In genomic region chr3:15952543-15953175, GRCh38 we compare ENCODE assay signal across 1 cellular context.
TF ChIP-seq lines count a peak whose summit lies in the region.

No MANE protein-coding gene starts in this region.

TF ChIP-seq in HepG2, 621 proteins besides CTCF, POLR2A, EP300 and RAD21 (continued from another document and continues in another):
- TF ChIP-seq RNF219 (CRISPR knock-in tag; IDR thresholded peaks at IDR 0.05): no peak
- no peak for TF ChIP-seq U2AF1 (optimal IDR thresholded peaks at IDR 0.05; ENCODE audit: low read depth, low read length)
- TF ChIP-seq, protein P1, sequence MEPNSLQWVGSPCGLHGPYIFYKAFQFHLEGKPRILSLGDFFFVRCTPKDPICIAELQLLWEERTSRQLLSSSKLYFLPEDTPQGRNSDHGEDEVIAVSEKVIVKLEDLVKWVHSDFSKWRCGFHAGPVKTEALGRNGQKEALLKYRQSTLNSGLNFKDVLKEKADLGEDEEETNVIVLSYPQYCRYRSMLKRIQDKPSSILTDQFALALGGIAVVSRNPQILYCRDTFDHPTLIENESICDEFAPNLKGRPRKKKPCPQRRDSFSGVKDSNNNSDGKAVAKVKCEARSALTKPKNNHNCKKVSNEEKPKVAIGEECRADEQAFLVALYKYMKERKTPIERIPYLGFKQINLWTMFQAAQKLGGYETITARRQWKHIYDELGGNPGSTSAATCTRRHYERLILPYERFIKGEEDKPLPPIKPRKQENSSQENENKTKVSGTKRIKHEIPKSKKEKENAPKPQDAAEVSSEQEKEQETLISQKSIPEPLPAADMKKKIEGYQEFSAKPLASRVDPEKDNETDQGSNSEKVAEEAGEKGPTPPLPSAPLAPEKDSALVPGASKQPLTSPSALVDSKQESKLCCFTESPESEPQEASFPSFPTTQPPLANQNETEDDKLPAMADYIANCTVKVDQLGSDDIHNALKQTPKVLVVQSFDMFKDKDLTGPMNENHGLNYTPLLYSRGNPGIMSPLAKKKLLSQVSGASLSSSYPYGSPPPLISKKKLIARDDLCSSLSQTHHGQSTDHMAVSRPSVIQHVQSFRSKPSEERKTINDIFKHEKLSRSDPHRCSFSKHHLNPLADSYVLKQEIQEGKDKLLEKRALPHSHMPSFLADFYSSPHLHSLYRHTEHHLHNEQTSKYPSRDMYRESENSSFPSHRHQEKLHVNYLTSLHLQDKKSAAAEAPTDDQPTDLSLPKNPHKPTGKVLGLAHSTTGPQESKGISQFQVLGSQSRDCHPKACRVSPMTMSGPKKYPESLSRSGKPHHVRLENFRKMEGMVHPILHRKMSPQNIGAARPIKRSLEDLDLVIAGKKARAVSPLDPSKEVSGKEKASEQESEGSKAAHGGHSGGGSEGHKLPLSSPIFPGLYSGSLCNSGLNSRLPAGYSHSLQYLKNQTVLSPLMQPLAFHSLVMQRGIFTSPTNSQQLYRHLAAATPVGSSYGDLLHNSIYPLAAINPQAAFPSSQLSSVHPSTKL (CRISPR knock-in tag; IDR thresholded peaks at IDR 0.05): peak; percentile 60
- TF ChIP-seq DR1 (CRISPR knock-in tag; IDR thresholded peaks at IDR 0.05): no peak
- TF ChIP-seq ZNF367 (CRISPR knock-in tag; IDR thresholded peaks at IDR 0.05; ENCODE audit: borderline replicate concordance): no peak
- TF ChIP-seq, protein P2, sequence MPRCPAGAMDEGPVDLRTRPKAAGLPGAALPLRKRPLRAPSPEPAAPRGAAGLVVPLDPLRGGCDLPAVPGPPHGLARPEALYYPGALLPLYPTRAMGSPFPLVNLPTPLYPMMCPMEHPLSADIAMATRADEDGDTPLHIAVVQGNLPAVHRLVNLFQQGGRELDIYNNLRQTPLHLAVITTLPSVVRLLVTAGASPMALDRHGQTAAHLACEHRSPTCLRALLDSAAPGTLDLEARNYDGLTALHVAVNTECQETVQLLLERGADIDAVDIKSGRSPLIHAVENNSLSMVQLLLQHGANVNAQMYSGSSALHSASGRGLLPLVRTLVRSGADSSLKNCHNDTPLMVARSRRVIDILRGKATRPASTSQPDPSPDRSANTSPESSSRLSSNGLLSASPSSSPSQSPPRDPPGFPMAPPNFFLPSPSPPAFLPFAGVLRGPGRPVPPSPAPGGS (CRISPR knock-in tag; IDR thresholded peaks at IDR 0.05): no peak
- TF ChIP-seq, protein P3, sequence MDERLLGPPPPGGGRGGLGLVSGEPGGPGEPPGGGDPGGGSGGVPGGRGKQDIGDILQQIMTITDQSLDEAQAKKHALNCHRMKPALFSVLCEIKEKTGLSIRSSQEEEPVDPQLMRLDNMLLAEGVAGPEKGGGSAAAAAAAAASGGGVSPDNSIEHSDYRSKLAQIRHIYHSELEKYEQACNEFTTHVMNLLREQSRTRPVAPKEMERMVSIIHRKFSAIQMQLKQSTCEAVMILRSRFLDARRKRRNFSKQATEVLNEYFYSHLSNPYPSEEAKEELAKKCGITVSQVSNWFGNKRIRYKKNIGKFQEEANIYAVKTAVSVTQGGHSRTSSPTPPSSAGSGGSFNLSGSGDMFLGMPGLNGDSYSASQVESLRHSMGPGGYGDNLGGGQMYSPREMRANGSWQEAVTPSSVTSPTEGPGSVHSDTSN (CRISPR knock-in tag; IDR thresholded peaks at IDR 0.05): no peak
- TF ChIP-seq SRSF1 (optimal IDR thresholded peaks at IDR 0.05; ENCODE audit: low read depth, low read length): no peak
- no peak for TF ChIP-seq ZNF616 (CRISPR knock-in tag; IDR thresholded peaks at IDR 0.05; ENCODE audit: low read depth)
- no peak for TF ChIP-seq ZFP37 (CRISPR knock-in tag; IDR thresholded peaks at IDR 0.05; ENCODE audit: borderline replicate concordance)
- TF ChIP-seq, protein P4, sequence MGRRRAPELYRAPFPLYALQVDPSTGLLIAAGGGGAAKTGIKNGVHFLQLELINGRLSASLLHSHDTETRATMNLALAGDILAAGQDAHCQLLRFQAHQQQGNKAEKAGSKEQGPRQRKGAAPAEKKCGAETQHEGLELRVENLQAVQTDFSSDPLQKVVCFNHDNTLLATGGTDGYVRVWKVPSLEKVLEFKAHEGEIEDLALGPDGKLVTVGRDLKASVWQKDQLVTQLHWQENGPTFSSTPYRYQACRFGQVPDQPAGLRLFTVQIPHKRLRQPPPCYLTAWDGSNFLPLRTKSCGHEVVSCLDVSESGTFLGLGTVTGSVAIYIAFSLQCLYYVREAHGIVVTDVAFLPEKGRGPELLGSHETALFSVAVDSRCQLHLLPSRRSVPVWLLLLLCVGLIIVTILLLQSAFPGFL (CRISPR knock-in tag; IDR thresholded peaks at IDR 0.05): no peak
- TF ChIP-seq ZZZ3 (CRISPR knock-in tag; IDR thresholded peaks at IDR 0.05; ENCODE audit: borderline replicate concordance): no peak
- TF ChIP-seq AHDC1 (CRISPR knock-in tag; IDR thresholded peaks at IDR 0.05; ENCODE audit: borderline replicate concordance): peak; percentile 48; the same call in 1 of the 2 replicates
- TF ChIP-seq SNRNP70 (IDR thresholded peaks at IDR 0.05; ENCODE audit: low read depth, low read length): no peak
- TF ChIP-seq XBP1 (CRISPR knock-in tag; IDR thresholded peaks at IDR 0.05): no peak
- no peak for TF ChIP-seq PHF5A (CRISPR knock-in tag; IDR thresholded peaks at IDR 0.05; ENCODE audit: low read depth, unreplicated experiment)
- no peak for TF ChIP-seq AKNA (CRISPR knock-in tag; IDR thresholded peaks at IDR 0.05; ENCODE audit: borderline replicate concordance)
- no peak for TF ChIP-seq ZBTB25 (CRISPR knock-in tag; IDR thresholded peaks at IDR 0.05)
- TF ChIP-seq MAFF (IDR thresholded peaks at IDR 0.05; ENCODE audit: low read depth, low read length): peak; percentile 80
- TF ChIP-seq NFE2 (CRISPR knock-in tag; IDR thresholded peaks at IDR 0.05): no peak
- TF ChIP-seq ZNF251 (CRISPR knock-in tag; IDR thresholded peaks at IDR 0.05): no peak
- TF ChIP-seq IRX3 (CRISPR knock-in tag; IDR thresholded peaks at IDR 0.05; ENCODE audit: borderline replicate concordance, low read depth): no peak
- no peak for TF ChIP-seq ZNF460 (CRISPR knock-in tag; IDR thresholded peaks at IDR 0.05; ENCODE audit: borderline replicate concordance)
- no peak for TF ChIP-seq NR1H2 (CRISPR knock-in tag; IDR thresholded peaks at IDR 0.05; ENCODE audit: borderline replicate concordance, low read depth)
- no peak for TF ChIP-seq ZNF431 (CRISPR knock-in tag; IDR thresholded peaks at IDR 0.05; ENCODE audit: borderline replicate concordance, low read depth)
- no peak for TF ChIP-seq ZNF329 (CRISPR knock-in tag; IDR thresholded peaks at IDR 0.05; ENCODE audit: low read depth)
- no peak for TF ChIP-seq GFI1 (CRISPR knock-in tag; IDR thresholded peaks at IDR 0.05; ENCODE audit: borderline replicate concordance)
- TF ChIP-seq PRPF4 (IDR thresholded peaks at IDR 0.05; ENCODE audit: low read depth, low read length, poor library complexity, severe bottlenecking): no peak
- TF ChIP-seq KAT8 (CRISPR knock-in tag; IDR thresholded peaks at IDR 0.05): 0 out of 2 replicates have a peak, but pooled peaks have one; percentile 25
- no peak for TF ChIP-seq POLR2G (IDR thresholded peaks at IDR 0.05; ENCODE audit: low read depth, low read length)
- TF ChIP-seq, protein P5, sequence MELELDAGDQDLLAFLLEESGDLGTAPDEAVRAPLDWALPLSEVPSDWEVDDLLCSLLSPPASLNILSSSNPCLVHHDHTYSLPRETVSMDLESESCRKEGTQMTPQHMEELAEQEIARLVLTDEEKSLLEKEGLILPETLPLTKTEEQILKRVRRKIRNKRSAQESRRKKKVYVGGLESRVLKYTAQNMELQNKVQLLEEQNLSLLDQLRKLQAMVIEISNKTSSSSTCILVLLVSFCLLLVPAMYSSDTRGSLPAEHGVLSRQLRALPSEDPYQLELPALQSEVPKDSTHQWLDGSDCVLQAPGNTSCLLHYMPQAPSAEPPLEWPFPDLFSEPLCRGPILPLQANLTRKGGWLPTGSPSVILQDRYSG (CRISPR knock-in tag; IDR thresholded peaks at IDR 0.05): no peak
- peak; percentile 38; the same call in 1 of the 2 replicates for TF ChIP-seq BCL6 (CRISPR knock-in tag; IDR thresholded peaks at IDR 0.05)
